ENCODE assay signal across 1 cellular context in the genomic region with DNA sequence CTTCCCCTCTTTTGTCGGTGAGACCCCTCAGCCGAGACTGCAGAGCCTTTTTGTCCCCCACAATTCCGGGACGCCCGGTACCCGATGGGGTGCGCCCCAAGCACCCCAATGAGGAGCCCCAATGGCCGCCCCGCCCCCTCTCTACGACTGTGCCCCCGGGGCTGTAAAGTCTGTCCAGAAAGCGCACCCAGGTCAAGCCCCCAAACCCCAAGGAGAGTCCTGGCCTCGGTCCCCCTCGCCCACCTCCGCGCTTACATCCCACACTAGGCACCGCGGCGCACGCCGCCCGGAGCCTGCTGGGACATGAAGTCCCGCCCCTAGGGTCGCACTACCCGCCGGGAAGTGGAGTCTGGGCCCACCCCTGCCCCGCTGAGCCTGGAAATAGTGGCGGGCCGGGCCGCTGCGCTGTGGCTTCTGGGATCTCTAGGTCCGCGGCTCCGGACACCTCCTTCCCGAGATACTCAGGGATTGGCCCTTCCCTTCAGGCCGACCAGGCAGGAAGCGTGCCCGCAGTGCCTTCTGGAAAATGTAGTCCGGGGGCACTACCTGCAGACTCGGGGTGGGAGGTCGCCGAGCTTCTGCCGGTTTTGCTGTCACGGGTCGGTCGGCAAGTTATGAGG.
TF ChIP-seq lines count a peak whose summit lies in the region.

Gene MEN1, minus strand, starts transcription at position 281 of the 620 bp plus-strand sequence. CDS start 442 bp downstream, outside the sequence.

TF ChIP-seq in K562, 482 proteins besides CTCF, POLR2A, EP300 and RAD21 (continued from another document and continues in another):
- TF ChIP-seq, protein P1, sequence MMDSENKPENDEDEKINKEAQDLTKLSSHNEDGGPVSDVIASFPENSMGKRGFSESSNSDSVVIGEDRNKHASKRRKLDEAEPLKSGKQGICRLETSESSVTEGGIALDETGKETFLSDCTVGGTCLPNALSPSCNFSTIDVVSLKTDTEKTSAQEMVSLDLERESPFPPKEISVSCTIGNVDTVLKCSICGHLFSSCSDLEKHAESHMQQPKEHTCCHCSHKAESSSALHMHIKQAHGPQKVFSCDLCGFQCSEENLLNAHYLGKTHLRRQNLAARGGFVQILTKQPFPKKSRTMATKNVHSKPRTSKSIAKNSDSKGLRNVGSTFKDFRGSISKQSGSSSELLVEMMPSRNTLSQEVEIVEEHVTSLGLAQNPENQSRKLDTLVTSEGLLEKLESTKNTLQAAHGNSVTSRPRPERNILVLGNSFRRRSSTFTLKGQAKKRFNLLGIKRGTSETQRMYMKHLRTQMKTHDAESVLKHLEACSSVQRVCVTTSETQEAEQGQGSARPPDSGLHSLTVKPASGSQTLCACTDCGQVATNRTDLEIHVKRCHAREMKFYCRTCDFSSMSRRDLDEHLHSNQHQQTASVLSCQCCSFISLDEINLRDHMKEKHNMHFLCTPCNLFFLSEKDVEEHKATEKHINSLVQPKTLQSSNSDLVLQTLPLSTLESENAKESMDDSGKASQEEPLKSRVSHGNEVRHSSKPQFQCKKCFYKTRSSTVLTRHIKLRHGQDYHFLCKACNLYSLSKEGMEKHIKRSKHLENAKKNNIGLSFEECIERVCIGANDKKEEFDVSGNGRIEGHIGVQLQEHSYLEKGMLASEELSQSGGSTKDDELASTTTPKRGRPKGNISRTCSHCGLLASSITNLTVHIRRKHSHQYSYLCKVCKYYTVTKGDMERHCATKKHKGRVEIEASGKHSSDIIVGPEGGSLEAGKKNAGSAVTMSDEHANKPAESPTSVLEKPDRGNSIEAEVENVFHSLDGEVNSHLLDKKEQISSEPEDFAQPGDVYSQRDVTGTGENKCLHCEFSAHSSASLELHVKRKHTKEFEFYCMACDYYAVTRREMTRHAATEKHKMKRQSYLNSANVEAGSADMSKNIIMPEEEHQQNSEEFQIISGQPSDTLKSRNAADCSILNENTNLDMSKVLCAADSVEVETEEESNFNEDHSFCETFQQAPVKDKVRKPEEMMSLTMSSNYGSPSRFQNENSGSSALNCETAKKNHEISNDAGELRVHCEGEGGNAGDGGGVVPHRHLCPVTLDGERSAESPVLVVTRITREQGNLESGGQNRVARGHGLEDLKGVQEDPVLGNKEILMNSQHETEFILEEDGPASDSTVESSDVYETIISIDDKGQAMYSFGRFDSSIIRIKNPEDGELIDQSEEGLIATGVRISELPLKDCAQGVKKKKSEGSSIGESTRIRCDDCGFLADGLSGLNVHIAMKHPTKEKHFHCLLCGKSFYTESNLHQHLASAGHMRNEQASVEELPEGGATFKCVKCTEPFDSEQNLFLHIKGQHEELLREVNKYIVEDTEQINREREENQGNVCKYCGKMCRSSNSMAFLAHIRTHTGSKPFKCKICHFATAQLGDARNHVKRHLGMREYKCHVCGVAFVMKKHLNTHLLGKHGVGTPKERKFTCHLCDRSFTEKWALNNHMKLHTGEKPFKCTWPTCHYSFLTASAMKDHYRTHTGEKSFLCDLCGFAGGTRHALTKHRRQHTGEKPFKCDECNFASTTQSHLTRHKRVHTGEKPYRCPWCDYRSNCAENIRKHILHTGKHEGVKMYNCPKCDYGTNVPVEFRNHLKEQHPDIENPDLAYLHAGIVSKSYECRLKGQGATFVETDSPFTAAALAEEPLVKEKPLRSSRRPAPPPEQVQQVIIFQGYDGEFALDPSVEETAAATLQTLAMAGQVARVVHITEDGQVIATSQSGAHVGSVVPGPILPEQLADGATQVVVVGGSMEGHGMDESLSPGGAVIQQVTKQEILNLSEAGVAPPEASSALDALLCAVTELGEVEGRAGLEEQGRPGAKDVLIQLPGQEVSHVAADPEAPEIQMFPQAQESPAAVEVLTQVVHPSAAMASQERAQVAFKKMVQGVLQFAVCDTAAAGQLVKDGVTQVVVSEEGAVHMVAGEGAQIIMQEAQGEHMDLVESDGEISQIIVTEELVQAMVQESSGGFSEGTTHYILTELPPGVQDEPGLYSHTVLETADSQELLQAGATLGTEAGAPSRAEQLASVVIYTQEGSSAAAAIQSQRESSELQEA (IDR thresholded peaks at IDR 0.05; ENCODE audit: low read depth): no peak
- TF ChIP-seq ZBTB7A (IDR thresholded peaks at IDR 0.05; ENCODE audit: borderline replicate concordance, control insufficient read depth, low read depth, low read length) (peak; percentile 95), MYBL2 (IDR thresholded peaks at IDR 0.05; ENCODE audit: low read depth) (no peak), MYBL2 (CRISPR knock-in tag; IDR thresholded peaks at IDR 0.05; ENCODE audit: borderline replicate concordance) (no peak), ZNF41 (CRISPR knock-in tag; conservative IDR thresholded peaks at IDR 0.05) (no peak), ILK (tag; IDR thresholded peaks at IDR 0.05; ENCODE audit: borderline replicate concordance, low read depth) (no peak), MYNN (IDR thresholded peaks at IDR 0.05) (no peak), MYNN (CRISPR knock-in tag; IDR thresholded peaks at IDR 0.05) (0 out of 2 replicates have a peak, but pooled peaks have one; percentile 27), PHF21A (IDR thresholded peaks at IDR 0.05; ENCODE audit: borderline replicate concordance, low read depth) (0 out of 2 replicates have a peak, but pooled peaks have one; percentile 14), TAF15 (IDR thresholded peaks at IDR 0.05; ENCODE audit: low read depth, low read length) (no peak), SREBF2 (CRISPR knock-in tag; IDR thresholded peaks at IDR 0.05) (no peak), ZBED1 (IDR thresholded peaks at IDR 0.05) (no peak), SRSF7 (optimal IDR thresholded peaks at IDR 0.05; ENCODE audit: low read depth, low read length) (no peak), ZNF184 (CRISPR knock-in tag; IDR thresholded peaks at IDR 0.05) (no peak), ZNF143 (CRISPR knock-in tag; IDR thresholded peaks at IDR 0.05) (peak; percentile 93), ZNF830 (CRISPR knock-in tag; IDR thresholded peaks at IDR 0.05) (no peak), THAP7 (CRISPR knock-in tag; IDR thresholded peaks at IDR 0.05) (no peak), TAF9B (IDR thresholded peaks at IDR 0.05; ENCODE audit: partially characterized antibody) (no peak), SMAD4 (CRISPR knock-in tag; conservative IDR thresholded peaks at IDR 0.05) (no peak), SRF (CRISPR knock-in tag; IDR thresholded peaks at IDR 0.05) (peak in 1 of 2 experiments; percentile 44; a peak in 1 of 4 replicates), TRIM25 (IDR thresholded peaks at IDR 0.05; ENCODE audit: borderline replicate concordance) (no peak), ZNF384 (IDR thresholded peaks at IDR 0.05; ENCODE audit: low read depth, low read length) (no peak), HDAC1 (IDR thresholded peaks at IDR 0.05) (peak in 1 of 2 experiments; percentile 54; a peak in 2 of 4 replicates)
- TF ChIP-seq, protein P2, sequence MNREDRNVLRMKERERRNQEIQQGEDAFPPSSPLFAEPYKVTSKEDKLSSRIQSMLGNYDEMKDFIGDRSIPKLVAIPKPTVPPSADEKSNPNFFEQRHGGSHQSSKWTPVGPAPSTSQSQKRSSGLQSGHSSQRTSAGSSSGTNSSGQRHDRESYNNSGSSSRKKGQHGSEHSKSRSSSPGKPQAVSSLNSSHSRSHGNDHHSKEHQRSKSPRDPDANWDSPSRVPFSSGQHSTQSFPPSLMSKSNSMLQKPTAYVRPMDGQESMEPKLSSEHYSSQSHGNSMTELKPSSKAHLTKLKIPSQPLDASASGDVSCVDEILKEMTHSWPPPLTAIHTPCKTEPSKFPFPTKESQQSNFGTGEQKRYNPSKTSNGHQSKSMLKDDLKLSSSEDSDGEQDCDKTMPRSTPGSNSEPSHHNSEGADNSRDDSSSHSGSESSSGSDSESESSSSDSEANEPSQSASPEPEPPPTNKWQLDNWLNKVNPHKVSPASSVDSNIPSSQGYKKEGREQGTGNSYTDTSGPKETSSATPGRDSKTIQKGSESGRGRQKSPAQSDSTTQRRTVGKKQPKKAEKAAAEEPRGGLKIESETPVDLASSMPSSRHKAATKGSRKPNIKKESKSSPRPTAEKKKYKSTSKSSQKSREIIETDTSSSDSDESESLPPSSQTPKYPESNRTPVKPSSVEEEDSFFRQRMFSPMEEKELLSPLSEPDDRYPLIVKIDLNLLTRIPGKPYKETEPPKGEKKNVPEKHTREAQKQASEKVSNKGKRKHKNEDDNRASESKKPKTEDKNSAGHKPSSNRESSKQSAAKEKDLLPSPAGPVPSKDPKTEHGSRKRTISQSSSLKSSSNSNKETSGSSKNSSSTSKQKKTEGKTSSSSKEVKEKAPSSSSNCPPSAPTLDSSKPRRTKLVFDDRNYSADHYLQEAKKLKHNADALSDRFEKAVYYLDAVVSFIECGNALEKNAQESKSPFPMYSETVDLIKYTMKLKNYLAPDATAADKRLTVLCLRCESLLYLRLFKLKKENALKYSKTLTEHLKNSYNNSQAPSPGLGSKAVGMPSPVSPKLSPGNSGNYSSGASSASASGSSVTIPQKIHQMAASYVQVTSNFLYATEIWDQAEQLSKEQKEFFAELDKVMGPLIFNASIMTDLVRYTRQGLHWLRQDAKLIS (CRISPR knock-in tag; IDR thresholded peaks at IDR 0.05): no peak
- TF ChIP-seq, protein P3, sequence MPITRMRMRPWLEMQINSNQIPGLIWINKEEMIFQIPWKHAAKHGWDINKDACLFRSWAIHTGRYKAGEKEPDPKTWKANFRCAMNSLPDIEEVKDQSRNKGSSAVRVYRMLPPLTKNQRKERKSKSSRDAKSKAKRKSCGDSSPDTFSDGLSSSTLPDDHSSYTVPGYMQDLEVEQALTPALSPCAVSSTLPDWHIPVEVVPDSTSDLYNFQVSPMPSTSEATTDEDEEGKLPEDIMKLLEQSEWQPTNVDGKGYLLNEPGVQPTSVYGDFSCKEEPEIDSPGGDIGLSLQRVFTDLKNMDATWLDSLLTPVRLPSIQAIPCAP (CRISPR knock-in tag; IDR thresholded peaks at IDR 0.05; ENCODE audit: borderline replicate concordance): no peak
- TF ChIP-seq, protein P4, sequence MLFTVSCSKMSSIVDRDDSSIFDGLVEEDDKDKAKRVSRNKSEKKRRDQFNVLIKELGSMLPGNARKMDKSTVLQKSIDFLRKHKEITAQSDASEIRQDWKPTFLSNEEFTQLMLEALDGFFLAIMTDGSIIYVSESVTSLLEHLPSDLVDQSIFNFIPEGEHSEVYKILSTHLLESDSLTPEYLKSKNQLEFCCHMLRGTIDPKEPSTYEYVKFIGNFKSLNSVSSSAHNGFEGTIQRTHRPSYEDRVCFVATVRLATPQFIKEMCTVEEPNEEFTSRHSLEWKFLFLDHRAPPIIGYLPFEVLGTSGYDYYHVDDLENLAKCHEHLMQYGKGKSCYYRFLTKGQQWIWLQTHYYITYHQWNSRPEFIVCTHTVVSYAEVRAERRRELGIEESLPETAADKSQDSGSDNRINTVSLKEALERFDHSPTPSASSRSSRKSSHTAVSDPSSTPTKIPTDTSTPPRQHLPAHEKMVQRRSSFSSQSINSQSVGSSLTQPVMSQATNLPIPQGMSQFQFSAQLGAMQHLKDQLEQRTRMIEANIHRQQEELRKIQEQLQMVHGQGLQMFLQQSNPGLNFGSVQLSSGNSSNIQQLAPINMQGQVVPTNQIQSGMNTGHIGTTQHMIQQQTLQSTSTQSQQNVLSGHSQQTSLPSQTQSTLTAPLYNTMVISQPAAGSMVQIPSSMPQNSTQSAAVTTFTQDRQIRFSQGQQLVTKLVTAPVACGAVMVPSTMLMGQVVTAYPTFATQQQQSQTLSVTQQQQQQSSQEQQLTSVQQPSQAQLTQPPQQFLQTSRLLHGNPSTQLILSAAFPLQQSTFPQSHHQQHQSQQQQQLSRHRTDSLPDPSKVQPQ (CRISPR knock-in tag; IDR thresholded peaks at IDR 0.05; ENCODE audit: borderline replicate concordance): no peak
